ENCODE assay signal across 2 cellular contexts in the genomic region with DNA sequence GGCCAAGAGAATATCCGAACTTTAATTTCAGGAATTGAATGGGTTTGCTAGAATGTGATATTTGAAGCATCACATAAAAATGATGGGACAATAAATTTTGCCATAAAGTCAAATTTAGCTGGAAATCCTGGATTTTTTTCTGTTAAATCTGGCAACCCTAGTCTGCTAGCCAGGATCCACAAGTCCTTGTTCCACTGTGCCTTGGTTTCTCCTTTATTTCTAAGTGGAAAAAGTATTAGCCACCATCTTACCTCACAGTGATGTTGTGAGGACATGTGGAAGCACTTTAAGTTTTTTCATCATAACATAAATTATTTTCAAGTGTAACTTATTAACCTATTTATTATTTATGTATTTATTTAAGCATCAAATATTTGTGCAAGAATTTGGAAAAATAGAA.
TF ChIP-seq lines count a peak whose summit lies in the region.

No MANE protein-coding gene starts in this region.

TF ChIP-seq in endothelial cell of umbilical vein, 7 proteins besides CTCF, POLR2A, EP300 and RAD21 (continued from another document):
- no peak for TF ChIP-seq MYC (IDR thresholded peaks at IDR 0.05; ENCODE audit: low read depth, low read length)
- TF ChIP-seq GATA2 (IDR thresholded peaks at IDR 0.05; ENCODE audit: insufficient read depth, insufficient read length, low read depth, low read length) = no peak
- TF ChIP-seq, protein P1, sequence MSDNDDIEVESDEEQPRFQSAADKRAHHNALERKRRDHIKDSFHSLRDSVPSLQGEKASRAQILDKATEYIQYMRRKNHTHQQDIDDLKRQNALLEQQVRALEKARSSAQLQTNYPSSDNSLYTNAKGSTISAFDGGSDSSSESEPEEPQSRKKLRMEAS (IDR thresholded peaks at IDR 0.05; ENCODE audit: insufficient read depth, insufficient read length) = no peak
- TF ChIP-seq POLR2AphosphoS5 (IDR thresholded peaks at IDR 0.05; ENCODE audit: insufficient read depth, low read depth, low read length) = no peak

TF ChIP-seq in GM23338, 12 proteins besides CTCF, POLR2A, EP300 and RAD21:
- TF ChIP-seq, protein P2, sequence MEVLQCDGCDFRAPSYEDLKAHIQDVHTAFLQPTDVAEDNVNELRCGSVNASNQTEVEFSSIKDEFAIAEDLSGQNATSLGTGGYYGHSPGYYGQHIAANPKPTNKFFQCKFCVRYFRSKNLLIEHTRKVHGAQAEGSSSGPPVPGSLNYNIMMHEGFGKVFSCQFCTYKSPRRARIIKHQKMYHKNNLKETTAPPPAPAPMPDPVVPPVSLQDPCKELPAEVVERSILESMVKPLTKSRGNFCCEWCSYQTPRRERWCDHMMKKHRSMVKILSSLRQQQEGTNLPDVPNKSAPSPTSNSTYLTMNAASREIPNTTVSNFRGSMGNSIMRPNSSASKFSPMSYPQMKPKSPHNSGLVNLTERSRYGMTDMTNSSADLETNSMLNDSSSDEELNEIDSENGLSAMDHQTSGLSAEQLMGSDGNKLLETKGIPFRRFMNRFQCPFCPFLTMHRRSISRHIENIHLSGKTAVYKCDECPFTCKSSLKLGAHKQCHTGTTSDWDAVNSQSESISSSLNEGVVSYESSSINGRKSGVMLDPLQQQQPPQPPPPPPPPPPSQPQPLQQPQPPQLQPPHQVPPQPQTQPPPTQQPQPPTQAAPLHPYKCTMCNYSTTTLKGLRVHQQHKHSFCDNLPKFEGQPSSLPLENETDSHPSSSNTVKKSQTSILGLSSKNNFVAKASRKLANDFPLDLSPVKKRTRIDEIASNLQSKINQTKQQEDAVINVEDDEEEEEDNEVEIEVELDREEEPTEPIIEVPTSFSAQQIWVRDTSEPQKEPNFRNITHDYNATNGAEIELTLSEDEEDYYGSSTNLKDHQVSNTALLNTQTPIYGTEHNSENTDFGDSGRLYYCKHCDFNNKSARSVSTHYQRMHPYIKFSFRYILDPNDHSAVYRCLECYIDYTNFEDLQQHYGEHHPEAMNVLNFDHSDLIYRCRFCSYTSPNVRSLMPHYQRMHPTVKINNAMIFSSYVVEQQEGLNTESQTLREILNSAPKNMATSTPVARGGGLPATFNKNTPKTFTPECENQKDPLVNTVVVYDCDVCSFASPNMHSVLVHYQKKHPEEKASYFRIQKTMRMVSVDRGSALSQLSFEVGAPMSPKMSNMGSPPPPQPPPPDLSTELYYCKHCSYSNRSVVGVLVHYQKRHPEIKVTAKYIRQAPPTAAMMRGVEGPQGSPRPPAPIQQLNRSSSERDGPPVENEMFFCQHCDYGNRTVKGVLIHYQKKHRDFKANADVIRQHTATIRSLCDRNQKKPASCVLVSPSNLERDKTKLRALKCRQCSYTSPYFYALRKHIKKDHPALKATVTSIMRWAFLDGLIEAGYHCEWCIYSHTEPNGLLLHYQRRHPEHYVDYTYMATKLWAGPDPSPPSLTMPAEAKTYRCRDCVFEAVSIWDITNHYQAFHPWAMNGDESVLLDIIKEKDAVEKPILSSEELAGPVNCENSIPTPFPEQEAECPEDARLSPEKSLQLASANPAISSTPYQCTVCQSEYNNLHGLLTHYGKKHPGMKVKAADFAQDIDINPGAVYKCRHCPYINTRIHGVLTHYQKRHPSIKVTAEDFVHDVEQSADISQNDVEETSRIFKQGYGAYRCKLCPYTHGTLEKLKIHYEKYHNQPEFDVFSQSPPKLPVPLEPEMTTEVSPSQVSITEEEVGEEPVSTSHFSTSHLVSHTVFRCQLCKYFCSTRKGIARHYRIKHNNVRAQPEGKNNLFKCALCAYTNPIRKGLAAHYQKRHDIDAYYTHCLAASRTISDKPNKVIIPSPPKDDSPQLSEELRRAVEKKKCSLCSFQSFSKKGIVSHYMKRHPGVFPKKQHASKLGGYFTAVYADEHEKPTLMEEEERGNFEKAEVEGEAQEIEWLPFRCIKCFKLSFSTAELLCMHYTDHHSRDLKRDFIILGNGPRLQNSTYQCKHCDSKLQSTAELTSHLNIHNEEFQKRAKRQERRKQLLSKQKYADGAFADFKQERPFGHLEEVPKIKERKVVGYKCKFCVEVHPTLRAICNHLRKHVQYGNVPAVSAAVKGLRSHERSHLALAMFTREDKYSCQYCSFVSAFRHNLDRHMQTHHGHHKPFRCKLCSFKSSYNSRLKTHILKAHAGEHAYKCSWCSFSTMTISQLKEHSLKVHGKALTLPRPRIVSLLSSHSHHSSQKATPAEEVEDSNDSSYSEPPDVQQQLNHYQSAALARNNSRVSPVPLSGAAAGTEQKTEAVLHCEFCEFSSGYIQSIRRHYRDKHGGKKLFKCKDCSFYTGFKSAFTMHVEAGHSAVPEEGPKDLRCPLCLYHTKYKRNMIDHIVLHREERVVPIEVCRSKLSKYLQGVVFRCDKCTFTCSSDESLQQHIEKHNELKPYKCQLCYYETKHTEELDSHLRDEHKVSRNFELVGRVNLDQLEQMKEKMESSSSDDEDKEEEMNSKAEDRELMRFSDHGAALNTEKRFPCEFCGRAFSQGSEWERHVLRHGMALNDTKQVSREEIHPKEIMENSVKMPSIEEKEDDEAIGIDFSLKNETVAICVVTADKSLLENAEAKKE (CRISPR knock-in tag; IDR thresholded peaks at IDR 0.05) = no peak
- TF ChIP-seq STAT1 (IDR thresholded peaks at IDR 0.05; ENCODE audit: unreplicated experiment) (no peak), CREB1 (CRISPR knock-in tag; IDR thresholded peaks at IDR 0.05; ENCODE audit: low read depth) (no peak), ZNF114 (CRISPR knock-in tag; IDR thresholded peaks at IDR 0.05) (no peak), NANOG (IDR thresholded peaks at IDR 0.05; ENCODE audit: borderline replicate concordance) (no peak)
- TF ChIP-seq, protein P3, sequence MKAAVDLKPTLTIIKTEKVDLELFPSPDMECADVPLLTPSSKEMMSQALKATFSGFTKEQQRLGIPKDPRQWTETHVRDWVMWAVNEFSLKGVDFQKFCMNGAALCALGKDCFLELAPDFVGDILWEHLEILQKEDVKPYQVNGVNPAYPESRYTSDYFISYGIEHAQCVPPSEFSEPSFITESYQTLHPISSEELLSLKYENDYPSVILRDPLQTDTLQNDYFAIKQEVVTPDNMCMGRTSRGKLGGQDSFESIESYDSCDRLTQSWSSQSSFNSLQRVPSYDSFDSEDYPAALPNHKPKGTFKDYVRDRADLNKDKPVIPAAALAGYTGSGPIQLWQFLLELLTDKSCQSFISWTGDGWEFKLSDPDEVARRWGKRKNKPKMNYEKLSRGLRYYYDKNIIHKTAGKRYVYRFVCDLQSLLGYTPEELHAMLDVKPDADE (IDR thresholded peaks at IDR 0.05) = no peak
